8 cellular contexts compared by ENCODE assay signal in genomic region chr1:150281221-150281757, GRCh38. TPM values are rescaled to one million over a fixed set of nuclear protein-coding genes. Genes with fewer than 3 reads are reported as not detected.
DNase-seq lines count a peak whose midpoint lies in the region; ATAC-seq lines count a peak whose summit lies in the region.

No MANE protein-coding gene starts in this region.

- H3K27ac ChIP-seq in ectodermal cell (ENCODE audit: insufficient read depth, low read depth, low read length, poor library complexity, severe bottlenecking), result peak overlapping the region; percentile 78

- H3K9me3 Mint-ChIP-seq in activated CD4-positive, alpha-beta T cell treated with anti-CD3 and anti-CD28 coated beads, Interleukin-2, amount 10 ng/mL, durations not matched to agents 24 days and 14 days, result no peaks in the 10 kb centered on the region

- H3K4me3 ChIP-seq in ectodermal cell (ENCODE audit: insufficient read depth, low read depth, low read length), result peak overlapping the region; percentile 55

- H3K4me1 ChIP-seq in ectodermal cell (ENCODE audit: control insufficient read depth, insufficient read depth, low read length), result peaks cover 15% of the 10 kb centered on the region

- H3K4me1 Mint-ChIP-seq in activated CD4-positive, alpha-beta T cell treated with anti-CD3 and anti-CD28 coated beads, Interleukin-2, amount 10 ng/mL, durations not matched to agents 24 days and 14 days, result peaks cover 23% of the 10 kb centered on the region

- peaks cover under 1% of the 10 kb centered on the region for H3K36me3 Mint-ChIP-seq in activated CD4-positive, alpha-beta T cell treated with anti-CD3 and anti-CD28 coated beads, Interleukin-2, amount 10 ng/mL, durations not matched to agents 24 days and 14 days (ENCODE audit: low read depth)

- H3K27ac Mint-ChIP-seq in activated CD4-positive, alpha-beta T cell treated with anti-CD3 and anti-CD28 coated beads, Interleukin-2, amount 10 ng/mL, durations not matched to agents 24 days and 14 days, result peak overlapping the region; percentile 87

- intact Hi-C loops in Right ventricle myocardium inferior (cut with DNase I), result loop anchor here (5.0 kb wide), 1 partner anchor 44 kb away; the partner anchor contains the start of gene ANP32E
- intact Hi-C loops in cardiac septum (cut with DNase I), result loop anchor here (5.0 kb wide), 1 partner anchor 81 kb away; the partner anchor contains the start of gene RPRD2
- intact Hi-C loops in activated CD4-positive, alpha-beta T cell treated with anti-CD3 and anti-CD28 coated beads, Interleukin-2, amount 10 ng/mL, durations not matched to agents 24 days and 14 days (cut with micrococcal nuclease), result loop anchor here (1.0 to 5.0 kb wide), 2 partner anchors 26 to 44 kb away; partner anchors contain the start of gene ANP32E

- peaks cover 9% of the 10 kb centered on the region for H3K27me3 ChIP-seq in ectodermal cell (ENCODE audit: control insufficient read depth, insufficient read depth, low read length, poor library complexity, severe bottlenecking)

- DNase-seq in Right ventricle myocardium inferior (ENCODE audit: missing footprints) (peak; percentile 83), cardiac septum (ENCODE audit: low spot score) (no peak), NCI-H226 (peak; percentile 31), lung microvascular endothelial cell (ENCODE audit: low read depth in 2 of 2) (peak; percentile 65 to 83)
- peak; percentile 85 for DNase-seq in activated CD4-positive, alpha-beta T cell treated with anti-CD3 and anti-CD28 coated beads, Interleukin-2, amount 10 ng/mL, durations not matched to agents 24 days and 14 days
- DNase-seq in stimulated activated CD4-positive, alpha-beta T cell treated with anti-CD3 and anti-CD28 coated beads, TNF-alpha, amount 100 ng/mL, for 4 hours (ENCODE audit: low read depth in 3 of 3), result peak in 2 of 3 experiments; percentile 38 to 44

- peaks cover 9% of the 10 kb centered on the region for H3K36me3 ChIP-seq in ectodermal cell (ENCODE audit: control insufficient read depth, insufficient read depth, low read length)

- ATAC-seq in Right ventricle myocardium inferior (peak; percentile 76), GM19351 (IDR thresholded peaks at IDR 0.05; ENCODE audit: unreplicated experiment) (no peak)

- no peaks in the 10 kb centered on the region for H3K9me3 ChIP-seq in ectodermal cell (ENCODE audit: control insufficient read depth, low read length)

- H3K27me3 Mint-ChIP-seq in activated CD4-positive, alpha-beta T cell treated with anti-CD3 and anti-CD28 coated beads, Interleukin-2, amount 10 ng/mL, durations not matched to agents 24 days and 14 days, result peaks cover 6% of the 10 kb centered on the region

- peak overlapping the region; percentile 85 for H3K4me3 Mint-ChIP-seq in activated CD4-positive, alpha-beta T cell treated with anti-CD3 and anti-CD28 coated beads, Interleukin-2, amount 10 ng/mL, durations not matched to agents 24 days and 14 days

- 27 to 30% methylated on average over 15 of the region's 15 CpGs for WGBS in ectodermal cell, 2 experiments

RNA-seq across cellular contexts. Expression of gene CIART, which starts 1.1 kb away (rescaled TPM):
- total RNA-seq in Right ventricle myocardium inferior (12.8 TPM), cardiac septum (10.0 TPM), lung microvascular endothelial cell (0.44 and 1.4 TPM in 2 replicates)
- 6.0 and 7.5 TPM in 2 replicates for total RNA-seq in activated CD4-positive, alpha-beta T cell treated with anti-CD3 and anti-CD28 coated beads, Interleukin-2, amount 10 ng/mL, durations not matched to agents 24 days and 14 days
- 12.6 TPM for polyA plus RNA-seq in ectodermal cell (2013, experiment 1 of 4)
- 10.2 TPM for polyA plus RNA-seq in ectodermal cell (2013, experiment 2 of 4)
- polyA plus RNA-seq in ectodermal cell (2013, experiment 3 of 4), result 12.8 TPM
- polyA plus RNA-seq in ectodermal cell (2013, experiment 4 of 4), result 15.8 TPM

RNA-seq across cellular contexts. Expression of gene C1orf54, which starts 8.7 kb away (rescaled TPM):
- 15.8 TPM for total RNA-seq in Right ventricle myocardium inferior
- 11.9 TPM for total RNA-seq in cardiac septum
- 0.64 and 0.93 TPM in 2 replicates for total RNA-seq in activated CD4-positive, alpha-beta T cell treated with anti-CD3 and anti-CD28 coated beads, Interleukin-2, amount 10 ng/mL, durations not matched to agents 24 days and 14 days
- polyA plus RNA-seq in ectodermal cell (2013, experiment 1 of 4), result 39.0 TPM
- 39.0 TPM for polyA plus RNA-seq in ectodermal cell (2013, experiment 2 of 4)
- polyA plus RNA-seq in ectodermal cell (2013, experiment 3 of 4), result 43.1 TPM
- 42.0 TPM for polyA plus RNA-seq in ectodermal cell (2013, experiment 4 of 4)
- 2.4 and 10.5 TPM in 2 replicates for total RNA-seq in lung microvascular endothelial cell

RNA-seq across cellular contexts. Expression of gene MRPS21, which starts 12.4 kb away (rescaled TPM):
- total RNA-seq in Right ventricle myocardium inferior (70.8 TPM), cardiac septum (67.8 TPM), lung microvascular endothelial cell (42.9 and 51.6 TPM in 2 replicates)
- 80.8 and 87.3 TPM in 2 replicates for total RNA-seq in activated CD4-positive, alpha-beta T cell treated with anti-CD3 and anti-CD28 coated beads, Interleukin-2, amount 10 ng/mL, durations not matched to agents 24 days and 14 days
- polyA plus RNA-seq in ectodermal cell (2013, experiment 1 of 4), result 103 TPM
- 94.5 TPM for polyA plus RNA-seq in ectodermal cell (2013, experiment 2 of 4)
- 92.0 TPM for polyA plus RNA-seq in ectodermal cell (2013, experiment 3 of 4)
- 102 TPM for polyA plus RNA-seq in ectodermal cell (2013, experiment 4 of 4)

RNA-seq across cellular contexts. Expression of gene APH1A, which starts 12.5 kb away (rescaled TPM):
- total RNA-seq in Right ventricle myocardium inferior, result 58.7 TPM
- 57.3 TPM for total RNA-seq in cardiac septum
- total RNA-seq in activated CD4-positive, alpha-beta T cell treated with anti-CD3 and anti-CD28 coated beads, Interleukin-2, amount 10 ng/mL, durations not matched to agents 24 days and 14 days, result 101 and 105 TPM in 2 replicates
- 112 TPM for polyA plus RNA-seq in ectodermal cell (2013, experiment 1 of 4)
- polyA plus RNA-seq in ectodermal cell (2013, experiment 2 of 4), result 116 TPM
- 80.7 TPM for polyA plus RNA-seq in ectodermal cell (2013, experiment 3 of 4)
- polyA plus RNA-seq in ectodermal cell (2013, experiment 4 of 4), result 96.0 TPM
- total RNA-seq in lung microvascular endothelial cell, result 110 and 128 TPM in 2 replicates

RNA-seq across cellular contexts. Expression of gene CA14, which starts 23.7 kb away (rescaled TPM):
- 14.4 TPM for total RNA-seq in Right ventricle myocardium inferior
- 0.51 TPM for total RNA-seq in cardiac septum
- not detected in 2 replicates for total RNA-seq in activated CD4-positive, alpha-beta T cell treated with anti-CD3 and anti-CD28 coated beads, Interleukin-2, amount 10 ng/mL, durations not matched to agents 24 days and 14 days
- polyA plus RNA-seq in ectodermal cell (2013, experiment 1 of 4), result 90.5 TPM
- polyA plus RNA-seq in ectodermal cell (2013, experiment 2 of 4), result 92.7 TPM
- polyA plus RNA-seq in ectodermal cell (2013, experiment 3 of 4), result 88.7 TPM
- polyA plus RNA-seq in ectodermal cell (2013, experiment 4 of 4), result 105 TPM
- not detected in 2 replicates for total RNA-seq in lung microvascular endothelial cell
